ENCODE assay signal across 8 cellular contexts in the genomic region with DNA sequence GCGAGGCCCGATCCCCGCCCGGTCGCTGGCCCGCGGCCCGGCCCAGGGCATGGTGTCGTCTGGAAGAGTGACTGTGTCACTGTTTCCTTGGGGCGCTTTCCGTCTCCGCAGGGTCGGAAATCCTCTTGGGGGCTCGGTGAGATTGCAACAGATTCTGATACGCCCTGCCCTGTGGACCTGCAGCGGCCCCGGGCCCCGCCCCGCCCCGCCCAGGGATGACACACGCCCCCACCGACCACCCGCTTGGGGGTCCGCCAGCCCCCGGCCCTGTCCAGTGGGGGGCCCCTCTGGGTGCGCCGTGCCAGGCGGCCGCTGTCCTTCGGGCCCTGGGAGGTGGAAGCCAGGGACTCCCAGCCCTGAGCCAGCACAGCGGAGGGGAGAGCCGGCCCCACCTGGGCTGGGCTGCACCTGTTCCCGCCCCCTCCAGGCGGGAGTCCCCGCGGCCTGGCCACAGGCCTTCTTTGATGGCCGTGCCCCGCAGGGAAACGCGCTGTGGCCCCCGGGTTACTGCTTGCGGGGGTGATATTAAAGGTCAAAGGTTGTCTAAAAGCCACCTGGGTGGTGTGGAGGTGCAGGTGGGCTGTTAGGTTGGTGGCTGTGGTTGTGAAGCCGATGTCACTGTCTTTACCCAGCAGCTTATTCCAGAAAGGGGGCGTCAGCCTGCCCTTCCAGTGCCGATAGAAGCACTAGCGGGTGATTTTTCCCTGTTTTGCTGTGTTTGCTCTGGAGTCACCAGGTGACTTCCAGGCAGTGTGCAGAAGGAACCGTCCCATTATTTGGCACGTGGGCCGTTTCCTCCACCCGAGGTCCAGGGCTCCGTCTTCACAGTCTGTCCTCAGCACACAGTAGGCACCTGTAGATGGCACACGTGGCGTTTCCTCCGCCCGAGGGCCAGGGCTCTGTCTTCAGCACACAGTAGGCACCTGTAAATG. TPM values are rescaled to one million over a fixed set of nuclear protein-coding genes. Genes with fewer than 3 reads are reported as not detected.
A peak's percentile ranks its signal among the peaks of the same experiment; 100 is the strongest.
DNase-seq lines count a peak whose midpoint lies in the region; ATAC-seq and TF ChIP-seq lines count a peak whose summit lies in the region.

No MANE protein-coding gene starts in this region.

- peak overlapping the region; percentile 70 for H3K4me3 Mint-ChIP-seq in activated naive CD8-positive, alpha-beta T cell
- peak overlapping the region; percentile 52 to 77 (median 70) for H3K4me3 Mint-ChIP-seq in immature natural killer cell

- peak; percentile 58 for DNase-seq in stimulated activated CD4-positive, alpha-beta T cell treated with anti-CD3 and anti-CD28 coated beads, Interleukin-15, amount 100 ng/mL, for 24 hours
- no peak for DNase-seq in stimulated activated CD4-positive, alpha-beta T cell treated with anti-CD3 and anti-CD28 coated beads, Interleukin-12 subunit alpha, Interleukin-12 subunit beta, amount 100 ng/mL, for 4 hours
- DNase-seq in NB4 (ENCODE audit: low read depth) (peak; percentile 81), immature natural killer cell (peak in 1 of 3 donors; percentile 31), SHP77 treated with DMSO at 0.1 percent for 48 hours (lab: John Stamatoyannopoulos, UW) (no peak)
- peak; percentile 58 for DNase-seq in stimulated activated naive CD8-positive, alpha-beta T cell treated with anti-CD3 and anti-CD28 coated beads, Interleukin-15, Interleukin-2, amounts not matched to agents 100 U/mL and 50 U/mL, for 24 hours
- no peak for DNase-seq in effector CD4-positive, alpha-beta T cell

- H3K4me1 Mint-ChIP-seq in activated naive CD8-positive, alpha-beta T cell (ENCODE audit: low read depth) = peaks cover 10% of the 10 kb centered on the region
- peaks cover 10 to 12% of the 10 kb centered on the region in 2 donors for H3K4me1 Mint-ChIP-seq in immature natural killer cell

- no peak overlapping the region for H3K27ac Mint-ChIP-seq in activated naive CD8-positive, alpha-beta T cell
- H3K27ac Mint-ChIP-seq in immature natural killer cell = no peak overlapping the region

- H3K27me3 Mint-ChIP-seq in activated naive CD8-positive, alpha-beta T cell = no peaks in the 10 kb centered on the region
- H3K27me3 Mint-ChIP-seq in immature natural killer cell (ENCODE audit: low read depth in 3 of 3) = peaks cover 0 to 6% (median 2%) of the 10 kb centered on the region in 3 donors

- H3K9me3 Mint-ChIP-seq in activated naive CD8-positive, alpha-beta T cell (ENCODE audit: low read depth) = no peaks in the 10 kb centered on the region
- no peaks in the 10 kb centered on the region for H3K9me3 Mint-ChIP-seq in immature natural killer cell

- no peaks in the 10 kb centered on the region for H3K36me3 Mint-ChIP-seq in activated naive CD8-positive, alpha-beta T cell
- H3K36me3 Mint-ChIP-seq in immature natural killer cell = no peaks in the 10 kb centered on the region

- TF ChIP-seq CTCF in NB4 (IDR thresholded peaks at IDR 0.05; ENCODE audit: low read depth, low read length) = no peak

- peak overlapping the region; percentile 61 for H3K4me3 ChIP-seq in NB4 (ENCODE audit: low read depth, low read length)

- TF ChIP-seq POLR2A in NB4 (IDR thresholded peaks at IDR 0.05; ENCODE audit: extremely low read depth, insufficient read length) = no peak

- peak; percentile 48 for ATAC-seq in stimulated activated naive CD8-positive, alpha-beta T cell treated with anti-CD3 and anti-CD28 coated beads, Interleukin-15, Interleukin-2, amounts not matched to agents 100 U/mL and 50 U/mL, for 24 hours

RNA-seq across cellular contexts. Expression of a gene that starts 0.8 kb away (rescaled TPM):
- polyA plus RNA-seq in immature natural killer cell = 1 to 10 TPM; 1.1 to 4.5 (median 2.4) TPM

RNA-seq across cellular contexts. Expression of a gene that starts 4.6 kb away (rescaled TPM):
- not detected for polyA plus RNA-seq in immature natural killer cell

RNA-seq across cellular contexts. Expression of a gene that starts 15.8 kb away (rescaled TPM):
- polyA plus RNA-seq in immature natural killer cell = under 1 TPM in 2 of 3 donors, not detected in 1; 0.22 to 0.85 TPM

RNA-seq across cellular contexts. Expression of a gene that starts 38.1 kb away (rescaled TPM):
- polyA plus RNA-seq in immature natural killer cell = 100 to 1,000 TPM in 1 of 3 donors, 10 to 100 TPM in 2; 70.9 to 116 (median 90.8) TPM

RNA-seq across cellular contexts. Expression of a gene that starts 44.5 kb away (rescaled TPM):
- 10 to 100 TPM; 13.7 to 18.6 (median 13.9) TPM for polyA plus RNA-seq in immature natural killer cell

Comparison
In these comparisons a context has a peak if more than half of its experiments do, and no peak if none do; other contexts are left out.
1. DNase-seq: peak in stimulated activated CD4-positive, alpha-beta T cell treated with anti-CD3 and anti-CD28 coated beads, Interleukin-15, amount 100 ng/mL, for 24 hours (single experiment), NB4 (single experiment) and stimulated activated naive CD8-positive, alpha-beta T cell treated with anti-CD3 and anti-CD28 coated beads, Interleukin-15, Interleukin-2, amounts not matched to agents 100 U/mL and 50 U/mL, for 24 hours (single experiment); none in stimulated activated CD4-positive, alpha-beta T cell treated with anti-CD3 and anti-CD28 coated beads, Interleukin-12 subunit alpha, Interleukin-12 subunit beta, amount 100 ng/mL, for 4 hours (single experiment), SHP77 treated with DMSO at 0.1 percent for 48 hours (single experiment) and effector CD4-positive, alpha-beta T cell (single experiment).